ENCODE assay signal across 8 cellular contexts in the genomic region with DNA sequence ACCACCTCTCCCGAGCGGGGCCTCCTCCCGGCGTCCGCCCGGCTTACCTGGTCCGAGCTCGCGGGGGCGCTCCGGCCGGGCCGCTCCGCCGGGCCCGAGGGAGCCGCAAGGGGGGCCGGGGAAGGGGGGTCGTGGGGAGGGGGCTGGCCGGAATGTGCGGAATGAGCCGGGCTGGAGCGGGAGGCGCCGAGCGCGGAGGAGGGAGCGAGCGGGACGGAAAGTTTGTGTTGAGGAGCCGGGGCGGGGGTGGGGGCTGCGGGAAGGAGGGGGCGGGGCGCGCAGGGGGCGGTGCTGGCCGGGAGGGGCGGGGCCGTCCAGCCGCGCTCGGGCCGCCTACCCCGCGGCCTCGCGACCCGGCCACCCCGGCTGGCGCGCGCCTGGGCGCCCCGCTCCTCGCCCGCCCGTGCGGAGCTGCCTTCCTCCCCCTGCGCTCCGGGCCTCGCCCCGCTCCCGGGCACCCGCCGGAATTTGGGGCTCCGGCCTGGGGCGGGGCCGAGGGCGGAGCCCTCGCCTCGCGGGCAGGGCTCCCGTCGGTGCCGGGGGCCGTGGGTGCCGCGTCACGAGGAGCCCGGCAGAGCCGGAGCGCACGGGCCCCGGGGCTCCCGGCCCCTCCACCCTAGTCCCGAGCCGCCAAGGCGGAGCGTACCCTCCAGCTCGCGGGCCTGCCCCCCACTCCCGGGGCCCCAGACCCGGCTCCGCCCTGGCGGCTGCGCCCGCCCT. TPM values are rescaled to one million over a fixed set of nuclear protein-coding genes. Genes with fewer than 3 reads are reported as not detected.
DNase-seq lines count a peak whose midpoint lies in the region; ATAC-seq, FAIRE-seq and TF ChIP-seq lines count a peak whose summit lies in the region.

A gene (minus strand): TSS at position 229 of the 720 bp plus-strand sequence.

- intact Hi-C loops in GM12878 (cut with micrococcal nuclease; ENCODE audit: unreplicated experiment): no loop called here

- in situ Hi-C loops in Caki2 (cut with HindIII; ENCODE audit: low pct_unique_long_range_greater_than_20kb, low sequenced_read_pairs) (no loop called here), GM12878 (cut with MboI) (no loop called here)

- no peak for TF ChIP-seq EP300 in GM12878 (IDR thresholded peaks at IDR 0.05; ENCODE audit: borderline replicate concordance in 1 of 2, control insufficient read depth in 1 of 2, low read depth in 2 of 2, low read length in 2 of 2)

- peaks cover 3% of the 10 kb centered on the region for H3K27me3 Mint-ChIP-seq in HFFc6 (ENCODE audit: insufficient read depth)

- H3K4me1 Mint-ChIP-seq in HFFc6 (ENCODE audit: low read depth): peaks cover 53% of the 10 kb centered on the region

- RAD21 ChIA-PET in GM12878 (lab: Charles Lee; ENCODE audit: unreplicated experiment): interaction anchor here (0.6 kb wide), 1 partner anchor 171 kb away, joined by 3 read pairs; no protein-coding TSS in a partner anchor

- H3K9me3 ChIP-seq in GM12878 (replicated peaks; ENCODE audit: control insufficient read depth, insufficient read depth, low read length) (no peaks in the 10 kb centered on the region), iPS-18c (ENCODE audit: control insufficient read depth, insufficient read depth, low read length) (peaks cover 2% of the 10 kb centered on the region), small intestine (ENCODE audit: control insufficient read depth, low read depth) (no peaks in the 10 kb centered on the region)

- POLR2A ChIA-PET in GM12878 (lab: Charles Lee): no interaction called here

- TF ChIP-seq RAD21 in GM12878 (IDR thresholded peaks at IDR 0.05; ENCODE audit: insufficient read depth, low read depth, low read length): no peak

- ATAC-seq in GM12878: peak; percentile 74
- no peak for ATAC-seq in HG03095 (IDR thresholded peaks at IDR 0.05; ENCODE audit: unreplicated experiment)
- ATAC-seq in HG02973 (IDR thresholded peaks at IDR 0.05; ENCODE audit: unreplicated experiment): no peak

- H3K4me3 ChIP-seq in GM12878: peak within 1 kb of the TSS; percentile 57; the same call in 1 of the 2 replicates
- H3K4me3 ChIP-seq in iPS-18c (ENCODE audit: insufficient read depth, low read depth, low read length): peak within 1 kb of the TSS; percentile 77
- peak within 1 kb of the TSS; percentile 71 to 91 for H3K4me3 ChIP-seq in small intestine (ENCODE audit: low read depth in 1 of 2, low read length in 2 of 2)

- no peak for TF ChIP-seq POLR2A in GM12878 (IDR thresholded peaks at IDR 0.05; ENCODE audit: low read depth, low read length)

- H3K27ac ChIP-seq in GM12878 (ENCODE audit: control insufficient read depth, insufficient read depth): no peak within 1 kb of the TSS
- peak within 1 kb of the TSS; percentile 87 to 89 for H3K27ac ChIP-seq in small intestine (ENCODE audit: low read depth in 1 of 2, low read length in 1 of 2)

- H3K36me3 ChIP-seq in GM12878 (ENCODE audit: control insufficient read depth in 2 of 2, insufficient read depth in 2 of 2, low read length in 1 of 2): no peaks in the 10 kb centered on the region
- no peaks in the 10 kb centered on the region for H3K36me3 ChIP-seq in small intestine (ENCODE audit: control insufficient read depth in 2 of 2, insufficient read depth in 2 of 2, low read length in 2 of 2)

- no peaks in the 10 kb centered on the region for H3K79me2 ChIP-seq in GM12878 (ENCODE audit: control insufficient read depth, insufficient read depth, low read length)

- peak; percentile 48 for DNase-seq in Caki2 (ENCODE audit: low read depth)
- peak; percentile 59 for DNase-seq in HFFc6
- peak; percentile 17 to 56 (median 27) for DNase-seq in T-helper 1 cell
- no peak for DNase-seq in GM12878 (ENCODE audit: low read depth, low spot score)
- peak; percentile 55 for DNase-seq in small intestine

- H3K4me3 Mint-ChIP-seq in HFFc6: peak within 1 kb of the TSS; percentile 92

- H4K20me1 ChIP-seq in GM12878 (ENCODE audit: control insufficient read depth, insufficient read depth): no peaks in the 10 kb centered on the region

- FAIRE-seq in GM12878 (lab: Jason Lieb, UNC) (no peak), small intestine (lab: Jason Lieb, UNC) (no peak)

- H3K4me1 ChIP-seq in GM12878 (ENCODE audit: control insufficient read depth, insufficient read depth, low read length) (peaks cover 8% of the 10 kb centered on the region), small intestine (ENCODE audit: control insufficient read depth in 2 of 2, insufficient read depth in 1 of 2, low read depth in 1 of 2, low read length in 1 of 2) (peaks cover 3 to 4% of the 10 kb centered on the region in 2 donors)

- H2AFZ ChIP-seq in GM12878 (ENCODE audit: control insufficient read depth, low read depth, low read length): peak within 1 kb of the TSS; percentile 65

- no TSS peak for BruUV-seq in GM12878 (replicated peaks; lab: Mats Ljungman, UMichigan)

- CTCF ChIA-PET in GM12878 (lab: Yijun Ruan, JAX): interaction anchor here (0.9 kb wide), 1 partner anchor 25 kb away, joined by 4 read pairs; no protein-coding TSS in a partner anchor

- peak within 1 kb of the TSS; percentile 48; the same call in 1 of the 2 replicates for H3K9ac ChIP-seq in GM12878 (ENCODE audit: control insufficient read depth, insufficient read depth, low read length)

- H3K27ac Mint-ChIP-seq in HFFc6: peak within 1 kb of the TSS; percentile 87

- peak within 1 kb of the TSS; percentile 90 for H3K4me2 ChIP-seq in GM12878 (ENCODE audit: control insufficient read depth, insufficient read depth)

- WGBS in GM12878 (ENCODE audit: insufficient coverage, insufficient replicate concordance, low lambda C conversion rate, missing lambda C conversion rate): 0% methylated on average over 8 of the region's 98 CpGs
- 0 to 1% (median 1%) methylated on average over 16 to 98 of the region's 98 CpGs for WGBS in small intestine, 3 donors

- no peaks in the 10 kb centered on the region for H3K36me3 Mint-ChIP-seq in HFFc6 (ENCODE audit: low read depth)

- H3K27me3 ChIP-seq in GM12878 (replicated peaks in 1 of 2; ENCODE audit: control insufficient read depth in 2 of 2, insufficient read depth in 2 of 2, low read length in 1 of 2) (peaks cover 0 to 16% of the 10 kb centered on the region in 2 experiments), small intestine (ENCODE audit: control insufficient read depth in 2 of 2, insufficient read depth in 2 of 2, low read length in 2 of 2) (no peaks in the 10 kb centered on the region)

- TF ChIP-seq CTCF in HFFc6 (IDR thresholded peaks at IDR 0.05): no peak
- no peak for TF ChIP-seq CTCF in GM12878 (IDR thresholded peaks at IDR 0.05 in 2 of 3, conservative IDR thresholded peaks at IDR 0.05 in 1 of 3; ENCODE audit: control insufficient read depth in 2 of 3, extremely low read depth in 1 of 3, insufficient read depth in 1 of 3, low read depth in 3 of 3, low read length in 3 of 3)

- SMC1A ChIA-PET in GM12878 (lab: Charles Lee; ENCODE audit: uncharacterized antibody, unreplicated experiment): no interaction called here

- H3K9me3 Mint-ChIP-seq in HFFc6: no peaks in the 10 kb centered on the region

TF ChIP-seq in GM12878, 131 proteins besides CTCF, POLR2A, EP300 and RAD21 (continues in another document):
- TF ChIP-seq POU2F2 (IDR thresholded peaks at IDR 0.05; ENCODE audit: borderline replicate concordance, low read depth, low read length): no peak
- TF ChIP-seq STAT3 (IDR thresholded peaks at IDR 0.05; ENCODE audit: low read depth, low read length): no peak
- TF ChIP-seq ZZZ3 (IDR thresholded peaks at IDR 0.05; ENCODE audit: control insufficient read depth, insufficient read length, low read depth): no peak
- no peak for TF ChIP-seq YBX1 (IDR thresholded peaks at IDR 0.05)
- TF ChIP-seq, protein P1, sequence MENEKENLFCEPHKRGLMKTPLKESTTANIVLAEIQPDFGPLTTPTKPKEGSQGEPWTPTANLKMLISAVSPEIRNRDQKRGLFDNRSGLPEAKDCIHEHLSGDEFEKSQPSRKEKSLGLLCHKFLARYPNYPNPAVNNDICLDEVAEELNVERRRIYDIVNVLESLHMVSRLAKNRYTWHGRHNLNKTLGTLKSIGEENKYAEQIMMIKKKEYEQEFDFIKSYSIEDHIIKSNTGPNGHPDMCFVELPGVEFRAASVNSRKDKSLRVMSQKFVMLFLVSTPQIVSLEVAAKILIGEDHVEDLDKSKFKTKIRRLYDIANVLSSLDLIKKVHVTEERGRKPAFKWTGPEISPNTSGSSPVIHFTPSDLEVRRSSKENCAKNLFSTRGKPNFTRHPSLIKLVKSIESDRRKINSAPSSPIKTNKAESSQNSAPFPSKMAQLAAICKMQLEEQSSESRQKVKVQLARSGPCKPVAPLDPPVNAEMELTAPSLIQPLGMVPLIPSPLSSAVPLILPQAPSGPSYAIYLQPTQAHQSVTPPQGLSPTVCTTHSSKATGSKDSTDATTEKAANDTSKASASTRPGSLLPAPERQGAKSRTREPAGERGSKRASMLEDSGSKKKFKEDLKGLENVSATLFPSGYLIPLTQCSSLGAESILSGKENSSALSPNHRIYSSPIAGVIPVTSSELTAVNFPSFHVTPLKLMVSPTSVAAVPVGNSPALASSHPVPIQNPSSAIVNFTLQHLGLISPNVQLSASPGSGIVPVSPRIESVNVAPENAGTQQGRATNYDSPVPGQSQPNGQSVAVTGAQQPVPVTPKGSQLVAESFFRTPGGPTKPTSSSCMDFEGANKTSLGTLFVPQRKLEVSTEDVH (IDR thresholded peaks at IDR 0.05; ENCODE audit: low read depth, partially characterized antibody): no peak
- no peak for TF ChIP-seq SREBF1 (IDR thresholded peaks at IDR 0.05; ENCODE audit: low read length)

RNA-seq across cellular contexts. Expression of the gene that starts here (rescaled TPM):
- total RNA-seq in Caki2 (2014; rRNA removed; shearing (Covaris generic); ENCODE audit: low replicate concordance): 2.3 and 5.6 TPM in 2 replicates
- 10 to 100 TPM; 34.2 to 39.5 (median 36.5) TPM for total RNA-seq in HFFc6 (2021; fragmentation: NEBNext Ultra II Directional; extraction: Animal tissue kit (Norgen Biotek cat#: 25700))
- total RNA-seq in GM12878 (2013; cell fraction: nucleolus; rRNA removed): not detected in 2 replicates
- total RNA-seq in GM12878 (2014; rRNA removed) (not detected in 2 replicates), GM12878 (2014; rRNA removed; fragmentation: Illumina TruSeq; extraction: Trizol) (not detected in 2 replicates), GM12878 (2021) (0.28 TPM in 1 of 2 replicates, not detected in the other)
- not detected for polyA plus RNA-seq in GM12878 (2011; ENCODE audit: low read depth)
- polyA plus RNA-seq in GM12878 (2011; rRNA removed) (0.03 TPM in 1 of 2 replicates, not detected in the other), GM12878 (2014; fragmentation: Illumina TruSeq; extraction: Trizol) (not detected in 2 replicates), GM12878 (2014; fragmentation: Nextera tagmentation; extraction: Ambion mirVana) (under 1 TPM in 1 of 2 experiments, not detected in 1; 0.02 TPM), GM12878 (2014; rRNA removed) (0.04 TPM in 1 of 2 replicates, not detected in the other), GM12878 (2016; fragmentation: Nextera tagmentation; extraction: Ambion mirVana) (under 1 TPM; 0.18 to 0.24 TPM), small intestine (10 to 100 TPM; 13.4 to 20.1 (median 17.8) TPM)
- polyA plus RNA-seq in GM12878 (2011; cell fraction: cytosol; rRNA removed): 0.01 TPM in 1 of 2 replicates, not detected in the other
- polyA plus RNA-seq in GM12878 (2011; cell fraction: nucleus; rRNA removed): 0.06 TPM in 1 of 2 replicates, not detected in the other
- 0.06 TPM in 1 of 2 replicates, not detected in the other for polyA plus RNA-seq in GM12878 (2012)
- not detected in 2 replicates for polyA minus RNA-seq in GM12878 (2011; rRNA and poly(A)+ RNA removed)
- polyA minus RNA-seq in GM12878 (2011; cell fraction: cytosol; rRNA and poly(A)+ RNA removed): not detected in 2 replicates
- polyA minus RNA-seq in GM12878 (2011; cell fraction: nucleus; rRNA and poly(A)+ RNA removed): 0.12 TPM in 1 of 2 replicates, not detected in the other

Comparison
In these comparisons a context has a peak if more than half of its experiments do, and no peak if none do; other contexts are left out.
1. RNA of the gene that starts here (polyA plus RNA-seq): 13.4 to 20.1 TPM in small intestine; 0.01 to 0.24 TPM in GM12878; every median in the first group is over 10 times any median in the second.
2. Peak in ATAC-seq, H3K4me3 ChIP-seq, H3K9ac ChIP-seq and H3K4me2 ChIP-seq in GM12878; RNA of the gene not detected or under 1 TPM.
3. Peak in every context shown above with its lines, with median percentiles within 50 percentile points of each other: H3K4me3 ChIP-seq.